23 cellular contexts compared by ENCODE assay signal in the genomic region with DNA sequence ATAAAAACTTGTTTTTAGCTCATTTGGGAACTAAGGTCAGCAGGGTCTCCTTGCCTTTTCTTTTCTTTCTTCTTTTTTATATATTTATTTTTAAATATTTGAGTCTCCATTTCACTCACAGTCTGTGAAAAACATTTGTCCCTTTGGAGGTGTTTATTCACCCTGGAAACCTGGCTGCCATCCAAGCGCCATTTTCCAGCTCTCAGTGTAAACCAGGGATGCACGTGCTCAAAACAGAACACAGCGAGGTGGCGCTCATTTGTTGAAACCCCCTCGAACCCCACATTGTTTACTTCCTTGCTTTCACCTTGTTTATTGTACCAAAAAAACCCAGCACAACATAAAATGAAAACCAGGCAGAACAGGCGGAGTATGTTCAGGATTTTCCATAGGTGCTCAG.
A peak's percentile ranks its signal among the peaks of the same experiment; 100 is the strongest.
DNase-seq lines count a peak whose midpoint lies in the region; ATAC-seq and TF ChIP-seq lines count a peak whose summit lies in the region.
"Had no signal": no experiment of that assay in that cellular context is flagged by ENCODE, and none has a peak within 500 bp of the region (broad histone marks: within the 10 kb centered on the region; RNA-seq: fewer than 3 reads in every experiment).

No MANE protein-coding gene starts in this region.

- no peak for TF ChIP-seq CTCF in PC-3 (conservative IDR thresholded peaks at IDR 0.05; ENCODE audit: low read depth, low read length)

- H3K4me1 ChIP-seq in PC-3 (ENCODE audit: insufficient read depth, low read length) = no peaks in the 10 kb centered on the region
- H3K4me1 ChIP-seq: thyroid gland had no signal

- H3F3A ChIP-seq in PC-3 (ENCODE audit: low read length, unreplicated experiment) = no peaks in the 10 kb centered on the region

- DNase-seq in DMS153 (lab: John Stamatoyannopoulos, UW) (peak; percentile 55), G401 (ENCODE audit: low spot score) (peak; percentile 1), PC-3 (no peak), glomerular endothelial cell (ENCODE audit: extremely low read depth, low read depth, low spot score) (peak; percentile 27), GDM1 (lab: John Stamatoyannopoulos, UW) (no peak), NCI-H2227 treated with DMSO at 0.1 percent for 48 hours (lab: John Stamatoyannopoulos, UW) (no peak)
- DNase-seq: activated CD4-positive, alpha-beta T cell treated with anti-CD3 and anti-CD28 coated beads for 36 hours; activated CD8-positive, alpha-beta memory T cell treated with anti-CD3 and anti-CD28 coated beads for 24 hours; activated naive CD4-positive, alpha-beta T cell; activated T-cell treated with anti-CD3 and anti-CD28 coated beads, Interleukin-2, amount 50 U/mL, for 24 hours; CD4-positive, alpha-beta T cell; central memory CD4-positive, alpha-beta T cell; DND-41; GOT3; Kasumi-1; NCI-H526 treated with DMSO at 0.1 percent for 48 hours; stimulated activated CD4-positive, alpha-beta T cell treated with anti-CD3 and anti-CD28 coated beads, Interleukin-4, amount 100 ng/mL, for 24 hours; stimulated activated naive CD8-positive, alpha-beta T cell treated with anti-CD3 and anti-CD28 coated beads, Interleukin-15, Interleukin-2, amounts not matched to agents 100 U/mL and 50 U/mL, for 24 hours had no signal

- no peaks in the 10 kb centered on the region for H3K79me2 ChIP-seq in PC-3 (ENCODE audit: low read length)

- H3K27me3 ChIP-seq in PC-3 (ENCODE audit: low read length) = no peaks in the 10 kb centered on the region
- H3K27me3 ChIP-seq: thyroid gland had no signal

- H3K4me3 ChIP-seq in PC-3 (ENCODE audit: low read length) = no peak overlapping the region
- H3K4me3 ChIP-seq: lung, smooth muscle cell, thyroid gland had no signal

- CTCF ChIA-PET in PC-3 (lab: Charles Lee) = no interaction called here

- intact Hi-C loops in PC-3 (cut with micrococcal nuclease) = no loop called here

- H3K9me2 ChIP-seq in PC-3 (replicated peaks; ENCODE audit: low read length) = no peaks in the 10 kb centered on the region

- no peaks in the 10 kb centered on the region for H3K9me3 ChIP-seq in PC-3 (ENCODE audit: low read length)
- H3K9me3 ChIP-seq: thyroid gland had no signal

- no peaks in the 10 kb centered on the region for H4K20me1 ChIP-seq in PC-3 (ENCODE audit: low read length)

- no TSS peak for BruUV-seq in PC-3 (replicated peaks; lab: Mats Ljungman, UMichigan)

- H3K4me2 ChIP-seq in PC-3 (ENCODE audit: low read length) = no peak overlapping the region
- H3K4me2 ChIP-seq: smooth muscle cell had no signal

- ATAC-seq in PC-3 = no peak
- no peak for ATAC-seq in GM21390 (IDR thresholded peaks at IDR 0.05; ENCODE audit: unreplicated experiment)
- ATAC-seq: activated CD4-positive, alpha-beta T cell treated with anti-CD3 and anti-CD28 coated beads for 36 hours; stimulated activated naive CD8-positive, alpha-beta T cell treated with anti-CD3 and anti-CD28 coated beads, Interleukin-15, Interleukin-2, amounts not matched to agents 100 U/mL and 50 U/mL, for 24 hours had no signal

- H3K36me3 ChIP-seq in PC-3 (ENCODE audit: low read depth, low read length) = no peaks in the 10 kb centered on the region
- H3K36me3 ChIP-seq: thyroid gland had no signal

- in situ Hi-C loops in G401 (cut with HindIII; ENCODE audit: low sequenced_read_pairs) = no loop called here

- H2AFZ ChIP-seq in PC-3 (ENCODE audit: low read length) = peak overlapping the region; percentile 50; the same call in 1 of the 2 replicates

- H3K9ac ChIP-seq in PC-3 (ENCODE audit: low read length) = no peak overlapping the region

- POLR2A ChIA-PET in PC-3 (lab: Charles Lee; ENCODE audit: unreplicated experiment) = no interaction called here

- no peak overlapping the region for H3K27ac ChIP-seq in PC-3 (ENCODE audit: low read length)
- H3K27ac ChIP-seq: epithelial cell of prostate, thyroid gland had no signal

Comparison
In these comparisons a context has a peak if more than half of its experiments do, and no peak if none do; other contexts are left out.
1. DNase-seq: peak in DMS153 (single experiment), G401 (single experiment) and glomerular endothelial cell (single experiment); none in PC-3 (single experiment), GDM1 (single experiment) and NCI-H2227 treated with DMSO at 0.1 percent for 48 hours (single experiment).